In genomic region chr4:39134674-39135073, GRCh38 we compare ENCODE assay signal across 1 cellular context.
TF ChIP-seq lines count a peak whose summit lies in the region.

No MANE protein-coding gene starts in this region.

TF ChIP-seq in GM23338, 12 proteins besides CTCF, POLR2A, EP300 and RAD21 (continued from another document):
- no peak for TF ChIP-seq ZNF462 (CRISPR knock-in tag; IDR thresholded peaks at IDR 0.05)
